Comparison of ENCODE assay signal across 16 cellular contexts in the genomic region with DNA sequence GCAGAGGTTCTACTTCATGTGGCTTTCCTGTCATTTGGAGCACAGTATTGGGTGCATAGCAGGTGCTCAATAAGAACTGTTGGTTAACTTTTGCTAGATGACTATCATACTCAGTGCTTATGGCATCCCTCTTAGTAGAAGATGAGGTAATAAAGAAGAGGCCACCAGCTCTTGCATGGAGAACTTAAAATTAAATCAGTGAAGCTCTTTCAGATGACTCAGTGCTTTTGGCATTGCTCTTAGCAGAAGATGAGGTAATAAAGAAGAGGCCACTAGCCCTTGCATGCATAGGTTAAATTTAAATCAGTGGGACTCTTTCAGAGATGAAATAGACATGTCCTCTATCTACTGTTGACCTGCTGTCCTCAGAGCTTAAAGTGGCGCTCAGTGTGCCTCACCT.
DNase-seq lines count a peak whose midpoint lies in the region; ATAC-seq and TF ChIP-seq lines count a peak whose summit lies in the region.
"Had no signal": no experiment of that assay in that cellular context is flagged by ENCODE, and none has a peak within 500 bp of the region (broad histone marks: within the 10 kb centered on the region; RNA-seq: fewer than 3 reads in every experiment).

No MANE protein-coding gene starts in this region.

- H3K27ac ChIP-seq in HEK293 (ENCODE audit: extremely low read depth, low read depth, low read length), result no peak overlapping the region
- H3K27ac ChIP-seq: cardiac muscle cell, upper lobe of left lung had no signal

- no peak for TF ChIP-seq CTCF in HEK293 (tag by site-specific recombination; IDR thresholded peaks at IDR 0.05)

- DNase-seq in A172 (ENCODE audit: low spot score), result peak; percentile 28
- DNase-seq in fibroblast of the conjunctiva (ENCODE audit: low read depth), result peak; percentile 70
- DNase-seq in NCI-H2227 treated with DMSO at 0.1 percent for 48 hours (lab: John Stamatoyannopoulos, UW), result no peak
- DNase-seq in NCI-H128 (lab: John Stamatoyannopoulos, UW; ENCODE audit: unreplicated experiment), result no peak
- DNase-seq in activated gamma-delta T cell treated with Interleukin-2 at 50 U/mL for 16 hours, result no peak
- no peak for DNase-seq in T1000 (lab: John Stamatoyannopoulos, UW)
- DNase-seq: activated T-cell treated with anti-CD3 and anti-CD28 coated beads for 4 hours, AML-193, erythroblast, kidney, NCI-H446, SHP77, upper lobe of left lung had no signal

- ATAC-seq in SK-N-SH treated with all-trans-retinoic acid at 6 μM for 48 hours, result peak; percentile 87

- no peak overlapping the region for H3K4me3 ChIP-seq in HEK293 (ENCODE audit: low read depth, low read length)
- H3K4me3 ChIP-seq: cardiac muscle cell, upper lobe of left lung had no signal

- POLR2A ChIA-PET in HEK293 (lab: Yijun Ruan, JAX), result no interaction called here

- no peaks in the 10 kb centered on the region for H3K36me3 ChIP-seq in HEK293 (ENCODE audit: control insufficient read depth in 2 of 2, insufficient read depth in 1 of 2, low read length in 2 of 2)
- H3K36me3 ChIP-seq: cardiac muscle cell had no signal

- CTCF ChIA-PET in HEK293 (lab: Yijun Ruan, JAX), result interaction anchor here (0.6 kb wide), 1 partner anchor 369 kb away, joined by 4 read pairs; no protein-coding TSS in a partner anchor

- H3K4me1 ChIP-seq in HEK293 (ENCODE audit: control insufficient read depth, insufficient read depth, low read length), result no peaks in the 10 kb centered on the region
- H3K4me1 ChIP-seq: upper lobe of left lung had no signal

- no peaks in the 10 kb centered on the region for H3K9me3 ChIP-seq in HEK293 (ENCODE audit: control insufficient read depth, insufficient read depth, low read depth, low read length)
- H3K9me3 ChIP-seq: upper lobe of left lung had no signal

TF ChIP-seq in HEK293, 187 proteins besides CTCF, POLR2A, EP300 and RAD21:
- TF ChIP-seq ZNF629 (tag by site-specific recombination; IDR thresholded peaks at IDR 0.05) (peak; percentile 78), ZNF366 (tag by site-specific recombination; conservative IDR thresholded peaks at IDR 0.05) (peak; percentile 28; the same call in 1 of the 2 replicates), ZNF701 (tag by site-specific recombination; IDR thresholded peaks at IDR 0.05) (no peak), PRDM1 (tag by site-specific recombination; IDR thresholded peaks at IDR 0.05) (0 out of 2 replicates have a peak, but pooled peaks have one; percentile 22), ZNF664 (tag by site-specific recombination; IDR thresholded peaks at IDR 0.05) (peak; percentile 47; the same call in 1 of the 2 replicates)
- TF ChIP-seq, protein P1, sequence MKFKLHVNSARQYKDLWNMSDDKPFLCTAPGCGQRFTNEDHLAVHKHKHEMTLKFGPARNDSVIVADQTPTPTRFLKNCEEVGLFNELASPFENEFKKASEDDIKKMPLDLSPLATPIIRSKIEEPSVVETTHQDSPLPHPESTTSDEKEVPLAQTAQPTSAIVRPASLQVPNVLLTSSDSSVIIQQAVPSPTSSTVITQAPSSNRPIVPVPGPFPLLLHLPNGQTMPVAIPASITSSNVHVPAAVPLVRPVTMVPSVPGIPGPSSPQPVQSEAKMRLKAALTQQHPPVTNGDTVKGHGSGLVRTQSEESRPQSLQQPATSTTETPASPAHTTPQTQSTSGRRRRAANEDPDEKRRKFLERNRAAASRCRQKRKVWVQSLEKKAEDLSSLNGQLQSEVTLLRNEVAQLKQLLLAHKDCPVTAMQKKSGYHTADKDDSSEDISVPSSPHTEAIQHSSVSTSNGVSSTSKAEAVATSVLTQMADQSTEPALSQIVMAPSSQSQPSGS (tag by site-specific recombination; IDR thresholded peaks at IDR 0.05; ENCODE audit: low read depth), result 0 out of 2 replicates have a peak, but pooled peaks have one; percentile 15

TF ChIP-seq in SK-N-SH treated with all-trans-retinoic acid at 6 μM for 48 hours, 23 proteins besides CTCF, POLR2A, EP300 and RAD21:
- TF ChIP-seq, protein P2, sequence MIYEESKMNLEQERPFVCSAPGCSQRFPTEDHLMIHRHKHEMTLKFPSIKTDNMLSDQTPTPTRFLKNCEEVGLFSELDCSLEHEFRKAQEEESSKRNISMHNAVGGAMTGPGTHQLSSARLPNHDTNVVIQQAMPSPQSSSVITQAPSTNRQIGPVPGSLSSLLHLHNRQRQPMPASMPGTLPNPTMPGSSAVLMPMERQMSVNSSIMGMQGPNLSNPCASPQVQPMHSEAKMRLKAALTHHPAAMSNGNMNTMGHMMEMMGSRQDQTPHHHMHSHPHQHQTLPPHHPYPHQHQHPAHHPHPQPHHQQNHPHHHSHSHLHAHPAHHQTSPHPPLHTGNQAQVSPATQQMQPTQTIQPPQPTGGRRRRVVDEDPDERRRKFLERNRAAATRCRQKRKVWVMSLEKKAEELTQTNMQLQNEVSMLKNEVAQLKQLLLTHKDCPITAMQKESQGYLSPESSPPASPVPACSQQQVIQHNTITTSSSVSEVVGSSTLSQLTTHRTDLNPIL (CRISPR knock-in tag; IDR thresholded peaks at IDR 0.05; ENCODE audit: low read depth), result peak; percentile 80; the same call in 1 of the 2 replicates
- TF ChIP-seq TCF4 (CRISPR knock-in tag; IDR thresholded peaks at IDR 0.05; ENCODE audit: borderline replicate concordance) (no peak), ZFP3 (CRISPR knock-in tag; IDR thresholded peaks at IDR 0.05) (0 out of 2 replicates have a peak, but pooled peaks have one; percentile 30), ZFP30 (CRISPR knock-in tag; IDR thresholded peaks at IDR 0.05) (no peak), PPARA (CRISPR knock-in tag; IDR thresholded peaks at IDR 0.05; ENCODE audit: borderline replicate concordance) (no peak), ISL1 (CRISPR knock-in tag; IDR thresholded peaks at IDR 0.05) (peak; percentile 80), SNAI2 (CRISPR knock-in tag; IDR thresholded peaks at IDR 0.05) (0 out of 2 replicates have a peak, but pooled peaks have one; percentile 69)
TF ChIP-seq in SK-N-SH treated with all-trans-retinoic acid at 6 μM for 48 hours: peak in this region for 4.

Comparison
In these comparisons a context has a peak if more than half of its experiments do, and no peak if none do; other contexts are left out.
1. DNase-seq: peak in A172 (single experiment) and fibroblast of the conjunctiva (single experiment); none in NCI-H2227 treated with DMSO at 0.1 percent for 48 hours (single experiment), NCI-H128 (single experiment), activated gamma-delta T cell treated with Interleukin-2 at 50 U/mL for 16 hours (single experiment) and T1000 (single experiment).